Comparison of ENCODE assay signal across 14 cellular contexts in the genomic region with DNA sequence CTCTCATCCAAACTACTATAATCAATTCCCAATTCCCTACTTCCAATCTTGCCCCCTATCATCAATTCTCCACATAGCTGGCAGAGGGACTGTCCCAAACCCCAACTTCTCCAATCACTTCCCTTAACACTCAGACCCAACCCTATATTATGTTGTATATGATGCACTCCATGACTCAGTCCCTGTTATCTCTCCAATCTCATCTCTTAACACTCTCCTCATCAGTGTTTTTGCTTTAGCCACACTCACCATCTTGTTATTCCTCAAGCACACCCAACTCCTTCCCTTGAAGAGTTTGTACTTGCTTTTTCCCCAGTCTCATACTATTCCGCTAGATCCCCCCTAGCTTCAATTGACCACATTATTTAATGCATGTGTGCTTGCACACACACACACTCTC. TPM values are rescaled to one million over a fixed set of nuclear protein-coding genes. Genes with fewer than 3 reads are reported as not detected.
DNase-seq lines count a peak whose midpoint lies in the region; ATAC-seq and TF ChIP-seq lines count a peak whose summit lies in the region.
"Had no signal": no experiment of that assay in that cellular context is flagged by ENCODE, and none has a peak within 500 bp of the region (broad histone marks: within the 10 kb centered on the region; RNA-seq: fewer than 3 reads in every experiment).

No MANE protein-coding gene starts in this region.

- DNase-seq in EL = peak; percentile 25
- no peak for DNase-seq in RWPE2 (ENCODE audit: low spot score)
- DNase-seq in epithelial cell of esophagus (ENCODE audit: low read depth) = peak; percentile 24
- no peak for DNase-seq in testis
- no peak for DNase-seq in NCI-H1417 (lab: John Stamatoyannopoulos, UW)
- DNase-seq: Caco-2; CD8-positive, alpha-beta memory T cell; DMS53; GF-D8 had no signal

- peak; percentile 29; the same call in 1 of the 3 replicates for ATAC-seq in RWPE2 (ENCODE audit: low read depth)
- ATAC-seq in HG03095 (IDR thresholded peaks at IDR 0.05; ENCODE audit: unreplicated experiment) = no peak
- ATAC-seq: HepG2 had no signal

- intact Hi-C loops in testis (cut with DNase I; ENCODE audit: low total_unique reads) = no loop called here

- TF ChIP-seq POLR2A in testis (IDR thresholded peaks at IDR 0.05) = no peak

- H3K27me3 ChIP-seq in RWPE2 (ENCODE audit: insufficient read depth, poor library complexity, severe bottlenecking) (no peaks in the 10 kb centered on the region), testis (no peaks in the 10 kb centered on the region)

- H3K4me1 ChIP-seq in RWPE2 (ENCODE audit: insufficient read depth, poor library complexity, severe bottlenecking) = peaks cover 2% of the 10 kb centered on the region
- H3K4me1 ChIP-seq in testis = no peaks in the 10 kb centered on the region
- H3K4me1 ChIP-seq: Caco-2, HAP-1 had no signal

- TF ChIP-seq CTCF in RWPE2 (IDR thresholded peaks at IDR 0.05; ENCODE audit: poor library complexity, severe bottlenecking) = no peak
- TF ChIP-seq CTCF in epithelial cell of esophagus (IDR thresholded peaks at IDR 0.05; ENCODE audit: insufficient read depth, low read depth, low read length, missing control alignments) = no peak
- TF ChIP-seq CTCF in testis (IDR thresholded peaks at IDR 0.05) = no peak

- 95 to 100% methylated on average over 1 of the region's 1 CpG for WGBS in testis, 2 donors

- no peaks in the 10 kb centered on the region for H3K9me3 ChIP-seq in RWPE2 (ENCODE audit: severe bottlenecking)
- H3K9me3 ChIP-seq in testis = no peaks in the 10 kb centered on the region
- H3K9me3 ChIP-seq: Caco-2, HAP-1 had no signal

- H3K27ac ChIP-seq in RWPE2 (ENCODE audit: poor library complexity, severe bottlenecking) = no peak overlapping the region
- no peak overlapping the region for H3K27ac ChIP-seq in testis

- H3K36me3 ChIP-seq in RWPE2 (ENCODE audit: low read depth) (no peaks in the 10 kb centered on the region), testis (ENCODE audit: low read depth, missing control alignments) (no peaks in the 10 kb centered on the region)
- H3K36me3 ChIP-seq: HAP-1 had no signal

- no peak overlapping the region for H3K4me3 ChIP-seq in RWPE2 (ENCODE audit: severe bottlenecking)
- no peak overlapping the region for H3K4me3 ChIP-seq in epithelial cell of esophagus (ENCODE audit: low read length)
- no peak overlapping the region for H3K4me3 ChIP-seq in testis
- H3K4me3 ChIP-seq: HAP-1 had no signal

RNA-seq across cellular contexts. Expression of a gene that starts 4.9 kb away (rescaled TPM):
- total RNA-seq in testis = 10 to 100 TPM in 1 of 2 donors, 1 to 10 TPM in 1; 8.3 to 18.6 TPM
- polyA plus RNA-seq in testis (ENCODE audit: insufficient read depth, low read depth, low replicate concordance) = 8.4 TPM
- total RNA-seq: Caco-2; CD8-positive, alpha-beta memory T cell; H1 had no signal
- polyA plus RNA-seq: CD14-positive monocyte; CD8-positive, alpha-beta memory T cell had no signal

Comparison
In these comparisons a context has a peak if more than half of its experiments do, and no peak if none do; other contexts are left out.
1. DNase-seq: peak in EL (single experiment) and epithelial cell of esophagus (single experiment); none in RWPE2 (single experiment), testis (single experiment) and NCI-H1417 (0 of 3).